ENCODE assay signal across 17 cellular contexts in the genomic region with DNA sequence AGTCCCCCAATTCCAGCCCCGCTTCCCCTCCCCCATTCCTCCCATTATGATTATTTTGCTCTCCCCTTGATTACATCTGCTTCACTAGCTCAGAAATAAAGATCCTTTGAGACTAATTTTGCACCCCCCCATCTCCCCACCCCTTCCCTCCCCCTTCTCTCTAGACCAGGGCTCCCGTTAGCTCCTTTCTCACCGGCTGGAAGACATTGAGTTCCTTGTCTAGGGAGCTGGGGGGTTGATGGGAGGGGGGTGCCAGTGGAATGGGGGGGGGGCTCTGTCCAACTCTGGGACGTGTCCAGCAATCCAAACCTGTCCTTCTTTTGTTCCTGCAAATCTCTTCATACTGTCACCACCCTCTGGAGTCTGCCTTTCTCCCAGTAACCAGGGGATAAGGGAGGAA.
"Had no signal": no experiment of that assay in that cellular context is flagged by ENCODE, and none has a peak within 500 bp of the region (broad histone marks: within the 10 kb centered on the region; RNA-seq: fewer than 3 reads in every experiment).

No MANE protein-coding gene starts in this region.

- H3K4me3 ChIP-seq: colonic mucosa, esophagus squamous epithelium, gastroesophageal sphincter, thoracic aorta, transverse colon had no signal

- H3K27ac ChIP-seq: colonic mucosa, epithelial cell of prostate, esophagus squamous epithelium, gastroesophageal sphincter, thoracic aorta, transverse colon had no signal

- H3K27ac Mint-ChIP-seq: natural killer cell; stimulated activated naive B cell treated with anti-CD40 and anti-IgM and Interleukin-4, amounts not matched to agents 10 μg/mL and 1 μg/mL and 100 μg/mL, for 72 hours; stimulated activated naive CD8-positive, alpha-beta T cell treated with anti-CD3 and anti-CD28 coated beads, Interleukin-15, amount 100 ng/mL, for 72 hours had no signal

- H3K36me3 ChIP-seq: colonic mucosa, esophagus squamous epithelium, gastroesophageal sphincter, thoracic aorta, transverse colon had no signal

- H3K4me3 Mint-ChIP-seq: natural killer cell; neural crest cell; stimulated activated naive B cell treated with anti-CD40 and anti-IgM and Interleukin-4, amounts not matched to agents 10 μg/mL and 1 μg/mL and 100 μg/mL, for 72 hours had no signal

- H3K4me1 ChIP-seq: colonic mucosa had no signal

- FAIRE-seq: endometrium, kidney had no signal

- H3K9me3 ChIP-seq: colonic mucosa, esophagus squamous epithelium, gastroesophageal sphincter, thoracic aorta, transverse colon had no signal

- DNase-seq: cerebellar nuclear complex; colonic mucosa; effector CD8-positive, alpha-beta T cell; esophagus squamous epithelium; foreskin fibroblast; natural killer cell; stimulated activated CD4-positive, alpha-beta T cell treated with anti-CD3 and anti-CD28 coated beads, Interleukin-2, amount 100 ng/mL, for 24 hours; stimulated activated CD4-positive, alpha-beta T cell treated with anti-CD3 and anti-CD28 coated beads, Interleukin-4, amount 100 ng/mL, for 4 hours; stimulated activated naive B cell treated with anti-CD40 and anti-IgM and Interleukin-4, amounts not matched to agents 10 μg/mL and 1 μg/mL and 100 μg/mL, for 72 hours; stimulated activated naive CD8-positive, alpha-beta T cell treated with anti-CD3 and anti-CD28 coated beads, Interleukin-15, amount 100 ng/mL, for 72 hours; transverse colon had no signal

- H3K36me3 Mint-ChIP-seq: natural killer cell; stimulated activated naive B cell treated with anti-CD40 and anti-IgM and Interleukin-4, amounts not matched to agents 10 μg/mL and 1 μg/mL and 100 μg/mL, for 72 hours had no signal

- H3K9me3 Mint-ChIP-seq: natural killer cell; neural crest cell; stimulated activated naive B cell treated with anti-CD40 and anti-IgM and Interleukin-4, amounts not matched to agents 10 μg/mL and 1 μg/mL and 100 μg/mL, for 72 hours; stimulated activated naive CD8-positive, alpha-beta T cell treated with anti-CD3 and anti-CD28 coated beads, Interleukin-15, amount 100 ng/mL, for 72 hours had no signal
